In genomic region chr5:168365581-168366081, GRCh38 we compare ENCODE assay signal across 11 cellular contexts.
DNase-seq lines count a peak whose midpoint lies in the region; ATAC-seq and TF ChIP-seq lines count a peak whose summit lies in the region.
"Had no signal": no experiment of that assay in that cellular context is flagged by ENCODE, and none has a peak within 500 bp of the region (broad histone marks: within the 10 kb centered on the region; RNA-seq: fewer than 3 reads in every experiment).

No MANE protein-coding gene starts in this region.

- peak overlapping the region; percentile 90 for H2AK5ac ChIP-seq in IMR-90 (ENCODE audit: low read depth, low read length)

- H3K18ac ChIP-seq in IMR-90 (ENCODE audit: low read depth, low read length): no peak overlapping the region

- no peaks in the 10 kb centered on the region for H4K20me1 ChIP-seq in IMR-90 (ENCODE audit: insufficient read depth, low read length)

- H2BK120ac ChIP-seq in IMR-90 (ENCODE audit: low read depth, low read length): peak overlapping the region; percentile 88

- peak overlapping the region; percentile 61 to 79 for H4K8ac ChIP-seq in IMR-90 (ENCODE audit: low read depth in 2 of 2, low read length in 2 of 2)

- H3K23ac ChIP-seq in IMR-90 (ENCODE audit: low read depth, low read length): peak overlapping the region; percentile 27; the same call in 1 of the 2 replicates

- no peaks in the 10 kb centered on the region for H3K9me3 ChIP-seq in IMR-90 (ENCODE audit: control insufficient read depth, insufficient read depth, low read length)
- no peaks in the 10 kb centered on the region for H3K9me3 ChIP-seq in endodermal cell (ENCODE audit: control insufficient read depth, low read length)
- H3K9me3 ChIP-seq: heart right ventricle, tibial artery had no signal

- H3K9me3 Mint-ChIP-seq in endodermal cell: no peaks in the 10 kb centered on the region

- peaks cover 26% of the 10 kb centered on the region for H3K9me1 ChIP-seq in IMR-90 (ENCODE audit: insufficient read depth, low read length)

- peak; percentile 50 for ATAC-seq in IMR-90 (ENCODE audit: low read depth)

- H4K91ac ChIP-seq in IMR-90 (ENCODE audit: insufficient read depth, low read depth, low read length): peak overlapping the region; percentile 72

- H3K9ac ChIP-seq in IMR-90 (ENCODE audit: low read depth, low read length): no peak overlapping the region; the same call in 1 of the 2 replicates
- H3K9ac ChIP-seq in endodermal cell (ENCODE audit: extremely low read depth, low read length, poor library complexity, severe bottlenecking): no peak overlapping the region

- H2BK5ac ChIP-seq in IMR-90 (ENCODE audit: low read depth, low read length, poor library complexity, severe bottlenecking): peak overlapping the region; percentile 68

- TF ChIP-seq POLR2A in IMR-90 (IDR thresholded peaks at IDR 0.05; ENCODE audit: low read depth, low read length): no peak

- H3K36me3 ChIP-seq in IMR-90 (ENCODE audit: control insufficient read depth, insufficient read depth, low read length) (no peaks in the 10 kb centered on the region), endodermal cell (ENCODE audit: control insufficient read depth, insufficient read depth, low read length) (no peaks in the 10 kb centered on the region)
- H3K36me3 ChIP-seq: heart right ventricle, tibial artery had no signal

- peaks cover 13 to 34% of the 10 kb centered on the region in 2 experiments for H3K79me1 ChIP-seq in IMR-90 (ENCODE audit: low read depth in 1 of 2, low read length in 2 of 2)

- CTCF ChIA-PET in IMR-90 (lab: Yijun Ruan, JAX): no interaction called here

- in situ Hi-C loops in IMR-90 (cut with MboI; ENCODE audit: low sequenced_read_pairs): no loop called here

- peak overlapping the region; percentile 80 for H3K4ac ChIP-seq in IMR-90 (ENCODE audit: low read depth, low read length)

- H3K4me1 ChIP-seq in IMR-90 (ENCODE audit: control insufficient read depth, insufficient read depth, low read length) (peaks cover 19% of the 10 kb centered on the region), endodermal cell (ENCODE audit: control insufficient read depth, insufficient read depth, low read length) (peaks cover 37% of the 10 kb centered on the region)

- POLR2A ChIA-PET in IMR-90 (lab: Charles Lee; ENCODE audit: unreplicated experiment): no interaction called here

- TF ChIP-seq RAD21 in IMR-90 (IDR thresholded peaks at IDR 0.05; ENCODE audit: low read length): no peak

- H3K4me1 Mint-ChIP-seq in endodermal cell: peaks cover 40% of the 10 kb centered on the region

- H3K56ac ChIP-seq in IMR-90 (ENCODE audit: extremely low read depth, insufficient read depth, low read length): peak overlapping the region; percentile 49

- peak overlapping the region; percentile 76 for H3K27ac Mint-ChIP-seq in endodermal cell

- no peaks in the 10 kb centered on the region for H3K27me3 Mint-ChIP-seq in endodermal cell (ENCODE audit: insufficient read depth)

- H3K27ac ChIP-seq in IMR-90 (ENCODE audit: insufficient read depth, low read length) (peak overlapping the region; percentile 58), endodermal cell (ENCODE audit: low read depth, low read length) (peak overlapping the region; percentile 55)
- H3K27ac ChIP-seq: heart right ventricle, tibial artery had no signal

- H2BK15ac ChIP-seq in IMR-90 (ENCODE audit: low read depth, low read length): peak overlapping the region; percentile 70; the same call in 2 of the 3 replicates

- H4K5ac ChIP-seq in IMR-90 (ENCODE audit: low read depth, low read length): no peak overlapping the region; the same call in 1 of the 2 replicates

- TF ChIP-seq CTCF in IMR-90 (conservative IDR thresholded peaks at IDR 0.05; ENCODE audit: low read depth, low read length) (0 out of 2 replicates have a peak, but pooled peaks have one; percentile 14), endodermal cell (conservative IDR thresholded peaks at IDR 0.05) (peak; percentile 69)

- BruUV-seq in IMR-90 (replicated peaks; lab: Mats Ljungman, UMichigan): no TSS peak

- H2AK9ac ChIP-seq in IMR-90 (replicated peaks; ENCODE audit: low read depth, low read length, poor library complexity): peak overlapping the region; percentile 88

- DNase-seq in AG08395 (ENCODE audit: low spot score) (peak; percentile 56), IMR-90 (peak; percentile 58), endodermal cell (peak; percentile 90), medulla oblongata (ENCODE audit: extremely low spot score) (peak; percentile 6), MV-4-11 (lab: John Stamatoyannopoulos, UW) (no peak), NCI-H774 (lab: John Stamatoyannopoulos, UW) (no peak)
- DNase-seq in activated CD4-positive, alpha-beta T cell treated with anti-CD3 and anti-CD28 coated beads for 1 hour: no peak
- DNase-seq in activated CD8-positive, alpha-beta memory T cell treated with anti-CD3 and anti-CD28 coated beads, Interleukin-2, amount 50 U/mL, for 4 hours: no peak
- DNase-seq: activated effector memory CD4-positive, alpha-beta T cell treated with Interleukin-2 at 50 U/mL for 16 hours; heart right ventricle had no signal

- intact Hi-C loops in IMR-90 (cut with micrococcal nuclease): loop anchor here (2.0 kb wide), 1 partner anchor 51 kb away; no protein-coding TSS in a partner anchor

- H3K4me3 ChIP-seq in IMR-90 (ENCODE audit: insufficient read depth, low read depth, low read length) (no peak overlapping the region), endodermal cell (ENCODE audit: low read length) (no peak overlapping the region)
- H3K4me3 ChIP-seq: heart right ventricle, tibial artery had no signal

- no peak overlapping the region for H3K4me3 Mint-ChIP-seq in endodermal cell

- WGBS in IMR-90 (ENCODE audit: extremely low coverage in 2 of 2, insufficient read length in 1 of 2), 2 experiments: 7% methylated on average over 3 of the region's 10 CpGs; no CpG with 5 or more reads in 1 of the 2 experiments
- WGBS in endodermal cell (ENCODE audit: insufficient coverage in 1 of 2, insufficient read length in 1 of 2), 2 experiments: 62 to 71% methylated on average over 6 to 10 of the region's 10 CpGs

- H3K27me3 ChIP-seq in IMR-90 (ENCODE audit: control insufficient read depth, insufficient read depth, low read length) (no peaks in the 10 kb centered on the region), endodermal cell (ENCODE audit: control insufficient read depth, insufficient read depth, low read length, poor library complexity, severe bottlenecking) (peaks cover 4% of the 10 kb centered on the region)

- peak overlapping the region; percentile 75 for H2BK20ac ChIP-seq in IMR-90 (ENCODE audit: low read depth, low read length)

- no peaks in the 10 kb centered on the region for H3K36me3 Mint-ChIP-seq in endodermal cell (ENCODE audit: low read depth)

- dilution Hi-C loops in IMR-90 (cut with HindIII; ENCODE audit: low sequenced_read_pairs, unreplicated experiment): no loop called here

- peak overlapping the region; percentile 6 for H3K14ac ChIP-seq in IMR-90 (replicated peaks; ENCODE audit: low read depth, low read length)

- peak overlapping the region; percentile 80 for H2AFZ ChIP-seq in IMR-90 (replicated peaks; ENCODE audit: low read length, poor library complexity)

- peak overlapping the region; percentile 6 for H3K4me2 ChIP-seq in IMR-90 (ENCODE audit: low read depth, low read length)

TF ChIP-seq in IMR-90, 13 proteins besides CTCF, POLR2A, EP300 and RAD21:
- TF ChIP-seq MXI1 (IDR thresholded peaks at IDR 0.05; ENCODE audit: borderline replicate concordance, low read depth, low read length) (no peak), MAZ (IDR thresholded peaks at IDR 0.05; ENCODE audit: borderline replicate concordance, low read depth, low read length) (peak; percentile 75; the same call in 1 of the 2 replicates), SMC3 (IDR thresholded peaks at IDR 0.05; ENCODE audit: low read depth, low read length) (no peak), RFX5 (IDR thresholded peaks at IDR 0.05; ENCODE audit: low read depth, low read length) (no peak), RCOR1 (IDR thresholded peaks at IDR 0.05; ENCODE audit: insufficient replicate concordance, low read length) (no peak), CEBPB (IDR thresholded peaks at IDR 0.05; ENCODE audit: low read depth, low read length) (peak; percentile 75)
TF ChIP-seq in IMR-90: peak in this region for 2.

Comparison
In these comparisons a context has a peak if more than half of its experiments do, and no peak if none do; other contexts are left out.
1. DNase-seq: peak in AG08395 (single experiment), IMR-90 (single experiment), endodermal cell (single experiment) and medulla oblongata (single experiment); none in activated CD4-positive, alpha-beta T cell treated with anti-CD3 and anti-CD28 coated beads for 1 hour (single experiment), MV-4-11 (single experiment), activated CD8-positive, alpha-beta memory T cell treated with anti-CD3 and anti-CD28 coated beads, Interleukin-2, amount 50 U/mL, for 4 hours (single experiment) and NCI-H774 (single experiment).